Comparison of ENCODE assay signal across 17 cellular contexts in the genomic region with DNA sequence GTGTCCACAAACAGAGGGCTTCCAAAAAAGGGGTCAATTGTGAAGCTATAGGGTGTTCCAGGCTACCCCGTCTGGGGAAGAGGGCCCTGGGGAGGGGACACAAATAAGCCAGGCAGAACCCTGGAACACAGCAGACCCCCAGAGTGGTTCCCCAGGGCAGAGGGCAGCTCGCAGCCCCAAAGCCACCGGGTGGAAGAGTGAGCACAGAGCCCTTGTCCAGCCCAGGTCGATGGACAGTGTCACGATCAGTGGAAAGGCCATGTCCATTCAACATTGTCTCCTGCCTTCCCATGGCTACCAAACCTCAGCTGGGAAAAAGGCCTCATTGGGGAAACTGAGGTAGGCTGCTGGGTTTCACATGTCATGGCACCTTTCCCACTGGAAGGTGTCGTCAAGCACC.
DNase-seq lines count a peak whose midpoint lies in the region; ATAC-seq, FAIRE-seq and TF ChIP-seq lines count a peak whose summit lies in the region.
"Had no signal": no experiment of that assay in that cellular context is flagged by ENCODE, and none has a peak within 500 bp of the region (broad histone marks: within the 10 kb centered on the region; RNA-seq: fewer than 3 reads in every experiment).

No MANE protein-coding gene starts in this region.

- H3K9me3 Mint-ChIP-seq in osteocyte (ENCODE audit: unreplicated experiment): peaks cover 21% of the 10 kb centered on the region

- no peak overlapping the region for H3K27ac ChIP-seq in right atrium auricular region
- no peak overlapping the region for H3K27ac ChIP-seq in left ventricle myocardium inferior (replicated peaks)
- H3K27ac ChIP-seq: A549, C4-2B, GM23248, HL-60 had no signal

- no peak overlapping the region for H3K27ac Mint-ChIP-seq in osteocyte (ENCODE audit: unreplicated experiment)
- H3K27ac Mint-ChIP-seq: CD4-positive, alpha-beta memory T cell had no signal

- TF ChIP-seq CTCF in right atrium auricular region (IDR thresholded peaks at IDR 0.05) (no peak), left ventricle myocardium inferior (IDR thresholded peaks at IDR 0.05; ENCODE audit: borderline replicate concordance) (no peak), osteocyte (IDR thresholded peaks at IDR 0.05) (no peak)

- no peak overlapping the region for H3K4me3 Mint-ChIP-seq in osteocyte (ENCODE audit: unreplicated experiment)
- H3K4me3 Mint-ChIP-seq: CD4-positive, alpha-beta memory T cell had no signal

- ATAC-seq in left lobe of liver: no peak
- ATAC-seq: A549, GM12878 had no signal

- peaks cover 22% of the 10 kb centered on the region for H3K27me3 Mint-ChIP-seq in osteocyte (ENCODE audit: unreplicated experiment)

- H3K4me3 ChIP-seq in right atrium auricular region: no peak overlapping the region
- no peak overlapping the region for H3K4me3 ChIP-seq in left ventricle myocardium inferior
- H3K4me3 ChIP-seq: A549, GM12878, GM23248 had no signal

- DNase-seq in right atrium auricular region (ENCODE audit: low spot score) (peak; percentile 46), left ventricle myocardium inferior (no peak), left lobe of liver (ENCODE audit: low spot score) (peak; percentile 16), osteocyte (ENCODE audit: extremely low spot score, unreplicated experiment) (peak; percentile 81), HTR-8/SVneo (ENCODE audit: insufficient read length, low spot score) (no peak), NCI-H345 treated with DMSO at 0.1 percent for 48 hours (lab: John Stamatoyannopoulos, UW; ENCODE audit: unreplicated experiment) (no peak), GOT3 (lab: John Stamatoyannopoulos, UW) (no peak)
- DNase-seq: BE2C; CD4-positive, alpha-beta memory T cell; DMS79; H7 had no signal

- intact Hi-C loops in left ventricle myocardium inferior (cut with micrococcal nuclease): no loop called here

- H3K4me1 Mint-ChIP-seq in osteocyte (ENCODE audit: unreplicated experiment): no peaks in the 10 kb centered on the region

- FAIRE-seq in HTR-8/SVneo (lab: Jason Lieb, UNC): no peak
- FAIRE-seq: A549, GM12878, GM18507 had no signal

- H3K27me3 ChIP-seq in right atrium auricular region (no peaks in the 10 kb centered on the region), left ventricle myocardium inferior (ENCODE audit: low read depth) (peaks cover 21% of the 10 kb centered on the region)
- H3K27me3 ChIP-seq: BE2C had no signal

- H3K36me3 Mint-ChIP-seq in osteocyte (ENCODE audit: unreplicated experiment): no peaks in the 10 kb centered on the region
- H3K36me3 Mint-ChIP-seq: CD4-positive, alpha-beta memory T cell had no signal

- H3K36me3 ChIP-seq in right atrium auricular region (no peaks in the 10 kb centered on the region), left ventricle myocardium inferior (no peaks in the 10 kb centered on the region)
- H3K36me3 ChIP-seq: BE2C had no signal

- H3K9me3 ChIP-seq in right atrium auricular region: peaks cover 0 to 9% of the 10 kb centered on the region in 2 donors
- peaks cover 29% of the 10 kb centered on the region for H3K9me3 ChIP-seq in left ventricle myocardium inferior (replicated peaks)
- H3K9me3 ChIP-seq: BE2C had no signal

- no peaks in the 10 kb centered on the region for H3K4me1 ChIP-seq in right atrium auricular region
- no peaks in the 10 kb centered on the region for H3K4me1 ChIP-seq in left ventricle myocardium inferior
- H3K4me1 ChIP-seq: A549, BE2C had no signal

Comparison
In these comparisons a context has a peak if more than half of its experiments do, and no peak if none do; other contexts are left out.
1. DNase-seq: peak in right atrium auricular region (single experiment), left lobe of liver (single experiment) and osteocyte (single experiment); none in left ventricle myocardium inferior (single experiment), HTR-8/SVneo (single experiment), NCI-H345 treated with DMSO at 0.1 percent for 48 hours (single experiment) and GOT3 (single experiment).